Comparison of ENCODE assay signal across 8 cellular contexts in the genomic region with DNA sequence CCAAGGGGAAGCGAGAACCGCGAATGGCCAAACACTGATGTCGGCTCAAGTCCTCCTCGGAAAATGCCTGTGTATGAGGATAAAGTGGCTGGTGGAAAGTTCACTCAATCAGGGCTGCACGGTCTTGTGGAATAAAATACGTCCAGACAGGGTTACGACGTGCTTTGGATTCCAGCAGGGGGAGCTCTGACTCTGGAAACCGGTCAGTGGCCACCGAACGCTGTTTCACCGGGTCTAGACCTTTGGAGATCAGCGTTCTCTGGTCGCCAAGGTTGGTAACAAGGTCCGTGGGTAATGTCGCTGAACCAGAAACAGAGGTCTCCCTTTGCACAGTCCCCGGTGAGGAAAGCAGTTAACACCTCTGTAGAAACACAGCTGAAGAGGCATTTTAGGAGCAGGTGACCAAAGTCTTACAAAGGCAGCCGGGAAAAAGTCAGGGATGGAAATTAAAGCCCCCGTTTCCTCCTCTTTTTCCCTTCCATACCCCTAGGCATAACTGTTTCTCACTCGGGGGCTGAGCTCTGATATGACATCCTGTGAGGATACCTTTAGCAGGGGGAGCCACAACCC. TPM values are rescaled to one million over a fixed set of nuclear protein-coding genes. Genes with fewer than 3 reads are reported as not detected.
DNase-seq lines count a peak whose midpoint lies in the region; ATAC-seq and TF ChIP-seq lines count a peak whose summit lies in the region.

No MANE protein-coding gene starts in this region.

- H3K27me3 ChIP-seq in colonic mucosa = peaks cover 3% of the 10 kb centered on the region

- no peak overlapping the region for H3K27ac ChIP-seq in colonic mucosa

- no peak overlapping the region for H3K4me3 ChIP-seq in colonic mucosa

- peak; percentile 69 for TF ChIP-seq CTCF in colonic mucosa (IDR thresholded peaks at IDR 0.05)

- H3K4me1 ChIP-seq in colonic mucosa = no peaks in the 10 kb centered on the region

- no peaks in the 10 kb centered on the region for H3K9me3 ChIP-seq in colonic mucosa

- no peak overlapping the region for H3K9ac ChIP-seq in colonic mucosa (ENCODE audit: low read depth in 2 of 2, low read length in 2 of 2)

- peak; percentile 88 for DNase-seq in GM03348 (ENCODE audit: low spot score)
- DNase-seq in NCI-H446 treated with DMSO at 0.1 percent for 48 hours (lab: John Stamatoyannopoulos, UW) = peak; percentile 64
- peak; percentile 68 to 72 for DNase-seq in activated CD4-positive, alpha-beta T cell treated with anti-CD3 and anti-CD28 coated beads for 24 hours (ENCODE audit: low read depth in 2 of 2)
- DNase-seq in colonic mucosa = peak; percentile 86
- DNase-seq in left lobe of liver (ENCODE audit: low spot score) = peak; percentile 80
- DNase-seq in stimulated activated CD4-positive, alpha-beta T cell treated with anti-CD3 and anti-CD28 coated beads, Interleukin-4, amount 100 ng/mL, for 24 hours = peak; percentile 81

- no peaks in the 10 kb centered on the region for H3K36me3 ChIP-seq in colonic mucosa

- ATAC-seq in HG03103 (IDR thresholded peaks at IDR 0.05; ENCODE audit: low read depth, unreplicated experiment) = peak; percentile 68
- peak; percentile 99 for ATAC-seq in left lobe of liver
- no peak for ATAC-seq in GM19328 (IDR thresholded peaks at IDR 0.05; ENCODE audit: unreplicated experiment)

- intact Hi-C loops in colonic mucosa (cut with DNase I) = loop anchor here (5.0 to 10.0 kb wide), 3 partner anchors 165 to 632 kb away; no protein-coding TSS in a partner anchor

RNA-seq across cellular contexts. Expression of gene CDCA7, which starts 47.8 kb away (rescaled TPM):
- total RNA-seq in colonic mucosa (10 to 100 TPM; 30.0 to 75.8 TPM), left lobe of liver (0.25 TPM)

Comparison
In these comparisons a context has a peak if more than half of its experiments do, and no peak if none do; other contexts are left out.
1. RNA of gene CDCA7, which starts 47.8 kb away (total RNA-seq): 30.0 to 75.8 TPM in colonic mucosa; 0.25 TPM in left lobe of liver (single experiment); every median in the first group is over 10 times any median in the second.
2. Peak in every context shown above with its lines, with median percentiles within 50 percentile points of each other: DNase-seq.